13 cellular contexts compared by ENCODE assay signal in genomic region chr2:177225965-177226360, GRCh38. TPM values are rescaled to one million over a fixed set of nuclear protein-coding genes. Genes with fewer than 3 reads are reported as not detected.
A peak's percentile ranks its signal among the peaks of the same experiment; 100 is the strongest.
DNase-seq lines count a peak whose midpoint lies in the region; ATAC-seq and TF ChIP-seq lines count a peak whose summit lies in the region.
"Had no signal": no experiment of that assay in that cellular context is flagged by ENCODE, and none has a peak within 500 bp of the region (broad histone marks: within the 10 kb centered on the region; RNA-seq: fewer than 3 reads in every experiment).

No MANE protein-coding gene starts in this region.

- no peak for TF ChIP-seq RAD21 in HCT116 (IDR thresholded peaks at IDR 0.05; ENCODE audit: low read depth)

- POLR2A ChIA-PET in HCT116 (lab: Charles Lee) = interaction anchor here (1.0 to 1.6 kb wide), 2 partner anchors 15 to 20 kb away, joined by 4 read pairs; no protein-coding TSS in a partner anchor
- POLR2A ChIA-PET in activated CD4-positive, alpha-beta memory T cell treated with anti-CD3 and anti-CD28 coated beads for 36 hours (lab: Charles Lee) = interaction anchor here (1.2 to 2.2 kb wide), 4 partner anchors 11 to 37 kb away, joined by 3 to 12 read pairs (median 6); no protein-coding TSS in a partner anchor

- peaks cover 22 to 25% of the 10 kb centered on the region in 2 experiments for H3K36me3 ChIP-seq in HCT116 (ENCODE audit: control insufficient read depth in 1 of 2, insufficient read depth in 2 of 2, low read length in 2 of 2)

- RAD21 ChIA-PET in HCT116 (lab: Charles Lee; ENCODE audit: low non-redundant PET in 1 of 2, low total read pairs in 2 of 2, uncharacterized antibody in 2 of 2, unreplicated experiment in 2 of 2) = no interaction called here

- DNase-seq in activated CD4-positive, alpha-beta T cell treated with anti-CD3 and anti-CD28 coated beads, Interleukin-2, amount 10 ng/mL, durations not matched to agents 24 days and 14 days = no peak
- no peak for DNase-seq in activated CD4-positive, alpha-beta T cell treated with anti-CD3 and anti-CD28 coated beads for 48 hours
- no peak for DNase-seq in HCT116 (ENCODE audit: low read depth, low spot score)
- DNase-seq in activated CD4-positive, alpha-beta memory T cell treated with anti-CD3 and anti-CD28 coated beads for 36 hours = no peak
- no peak for DNase-seq in natural killer cell
- no peak for DNase-seq in left colon
- DNase-seq: NCI-H1092 treated with DMSO at 0.1 percent for 48 hours, NCI-H345, pancreas, spleen had no signal

- H3K4me2 ChIP-seq in HCT116 (ENCODE audit: low read length) = no peak overlapping the region

- H4K20me1 ChIP-seq in HCT116 (ENCODE audit: insufficient read depth) = peaks cover 22% of the 10 kb centered on the region; the same call in 1 of the 2 replicates

- intact Hi-C loops in activated CD4-positive, alpha-beta T cell treated with anti-CD3 and anti-CD28 coated beads, Interleukin-2, amount 10 ng/mL, durations not matched to agents 24 days and 14 days (cut with micrococcal nuclease) = loop anchor here (5.0 kb wide), 1 partner anchor 36 kb away; the partner anchor contains the start of gene NFE2L2
- intact Hi-C loops in HCT116 (cut with micrococcal nuclease) (no loop called here), natural killer cell (cut with micrococcal nuclease) (no loop called here), left colon (cut with DNase I, micrococcal nuclease) (no loop called here)
- intact Hi-C loops in activated CD4-positive, alpha-beta memory T cell treated with anti-CD3 and anti-CD28 coated beads for 36 hours (cut with micrococcal nuclease) = loop anchor here (2.0 to 5.0 kb wide), 2 partner anchors 17 to 66 kb away; no protein-coding TSS in a partner anchor

- H2AFZ ChIP-seq in HCT116 (ENCODE audit: low read depth, low read length, poor library complexity, severe bottlenecking) = no peak overlapping the region

- no peaks in the 10 kb centered on the region for H3K4me1 ChIP-seq in HCT116 (ENCODE audit: control insufficient read depth in 1 of 2, insufficient read depth in 2 of 2, low read length in 2 of 2)

- CTCF ChIA-PET in HCT116 (lab: Charles Lee) = interaction anchor here (1.6 to 3.6 kb wide), 2 partner anchors 29 to 61 kb away, joined by 4 to 15 read pairs; no protein-coding TSS in a partner anchor
- CTCF ChIA-PET in activated CD4-positive, alpha-beta memory T cell treated with anti-CD3 and anti-CD28 coated beads for 36 hours (lab: Charles Lee) = interaction anchor here (2.0 to 5.1 kb wide), 2 partner anchors 37 to 64 kb away, joined by 6 to 16 read pairs; no protein-coding TSS in a partner anchor

- no peak overlapping the region for H3K9ac ChIP-seq in HCT116 (ENCODE audit: low read length)

- no peak overlapping the region for H3K27ac ChIP-seq in HCT116 (ENCODE audit: low read depth, low read length)

- H3K9me3 ChIP-seq in HCT116 (ENCODE audit: control insufficient read depth in 1 of 2, insufficient read depth in 1 of 2, low read depth in 1 of 2, low read length in 2 of 2) = no peaks in the 10 kb centered on the region
- H3K9me3 ChIP-seq: pancreas, spleen had no signal

- TF ChIP-seq CTCF in HCT116 (IDR thresholded peaks at IDR 0.05 in 2 of 3, conservative IDR thresholded peaks at IDR 0.05 in 1 of 3; ENCODE audit: borderline replicate concordance in 1 of 3, insufficient read depth in 1 of 3, low read depth in 2 of 3, low read length in 2 of 3) = no peak
- TF ChIP-seq CTCF in natural killer cell (IDR thresholded peaks at IDR 0.05) = no peak

- ATAC-seq in HCT116 (no peak), natural killer cell (no peak), GM21737 (IDR thresholded peaks at IDR 0.05; ENCODE audit: unreplicated experiment) (no peak), left colon (no peak), GM19023 (IDR thresholded peaks at IDR 0.05; ENCODE audit: unreplicated experiment) (no peak)
- ATAC-seq: pancreas had no signal

- H3K79me2 ChIP-seq in HCT116 (ENCODE audit: insufficient read depth, low read length) = peaks cover 9% of the 10 kb centered on the region; the same call in 1 of the 2 replicates

- TF ChIP-seq POLR2A in HCT116 (IDR thresholded peaks at IDR 0.05; ENCODE audit: borderline replicate concordance, extremely low read depth, insufficient read depth, insufficient read length) = no peak

- H3K27me3 ChIP-seq in HCT116 (ENCODE audit: insufficient read depth, low read length) = no peaks in the 10 kb centered on the region
- H3K27me3 ChIP-seq: pancreas, spleen had no signal

- no peaks in the 10 kb centered on the region for H3K9me3 Mint-ChIP-seq in activated CD4-positive, alpha-beta T cell treated with anti-CD3 and anti-CD28 coated beads, Interleukin-2, amount 10 ng/mL, durations not matched to agents 24 days and 14 days
- H3K9me3 Mint-ChIP-seq in activated CD4-positive, alpha-beta memory T cell treated with anti-CD3 and anti-CD28 coated beads for 36 hours = no peaks in the 10 kb centered on the region
- no peaks in the 10 kb centered on the region for H3K9me3 Mint-ChIP-seq in natural killer cell

- H3K27ac Mint-ChIP-seq in activated CD4-positive, alpha-beta T cell treated with anti-CD3 and anti-CD28 coated beads, Interleukin-2, amount 10 ng/mL, durations not matched to agents 24 days and 14 days = peak overlapping the region; percentile 67
- peak overlapping the region; percentile 59 for H3K27ac Mint-ChIP-seq in activated CD4-positive, alpha-beta memory T cell treated with anti-CD3 and anti-CD28 coated beads for 36 hours
- peak overlapping the region; percentile 29 to 100 for H3K27ac Mint-ChIP-seq in natural killer cell

- no peak overlapping the region for H3K4me3 Mint-ChIP-seq in activated CD4-positive, alpha-beta T cell treated with anti-CD3 and anti-CD28 coated beads, Interleukin-2, amount 10 ng/mL, durations not matched to agents 24 days and 14 days
- H3K4me3 Mint-ChIP-seq in activated CD4-positive, alpha-beta memory T cell treated with anti-CD3 and anti-CD28 coated beads for 36 hours = no peak overlapping the region
- H3K4me3 Mint-ChIP-seq in natural killer cell = peak overlapping the region; percentile 9

- no peaks in the 10 kb centered on the region for H3K9me2 ChIP-seq in HCT116 (ENCODE audit: insufficient read depth)

- H3K27me3 Mint-ChIP-seq in activated CD4-positive, alpha-beta T cell treated with anti-CD3 and anti-CD28 coated beads, Interleukin-2, amount 10 ng/mL, durations not matched to agents 24 days and 14 days = no peaks in the 10 kb centered on the region
- no peaks in the 10 kb centered on the region for H3K27me3 Mint-ChIP-seq in activated CD4-positive, alpha-beta memory T cell treated with anti-CD3 and anti-CD28 coated beads for 36 hours
- no peaks in the 10 kb centered on the region for H3K27me3 Mint-ChIP-seq in natural killer cell (ENCODE audit: low read depth in 2 of 2)

- H3K4me3 ChIP-seq in HCT116 (replicated peaks in 1 of 2; ENCODE audit: low read depth in 1 of 2, low read length in 2 of 2) = no peak overlapping the region
- H3K4me3 ChIP-seq: GM12878, pancreas, spleen had no signal

- H3K4me1 Mint-ChIP-seq in activated CD4-positive, alpha-beta T cell treated with anti-CD3 and anti-CD28 coated beads, Interleukin-2, amount 10 ng/mL, durations not matched to agents 24 days and 14 days = peaks cover 25% of the 10 kb centered on the region
- peaks cover 54% of the 10 kb centered on the region for H3K4me1 Mint-ChIP-seq in activated CD4-positive, alpha-beta memory T cell treated with anti-CD3 and anti-CD28 coated beads for 36 hours (ENCODE audit: low read depth)
- H3K4me1 Mint-ChIP-seq in natural killer cell = peaks cover 41 to 65% of the 10 kb centered on the region in 2 donors

- H3K36me3 Mint-ChIP-seq in activated CD4-positive, alpha-beta T cell treated with anti-CD3 and anti-CD28 coated beads, Interleukin-2, amount 10 ng/mL, durations not matched to agents 24 days and 14 days (ENCODE audit: low read depth) = peaks cover 60% of the 10 kb centered on the region
- H3K36me3 Mint-ChIP-seq in activated CD4-positive, alpha-beta memory T cell treated with anti-CD3 and anti-CD28 coated beads for 36 hours = peaks cover 45% of the 10 kb centered on the region
- H3K36me3 Mint-ChIP-seq in natural killer cell = peaks cover 13% of the 10 kb centered on the region

- BruUV-seq in HCT116 (replicated peaks; lab: Mats Ljungman, UMichigan) = no TSS peak

TF ChIP-seq in HCT116, 20 proteins besides CTCF, POLR2A, EP300 and RAD21:
- TF ChIP-seq ATF3 (IDR thresholded peaks at IDR 0.05) (no peak), ZFX (IDR thresholded peaks at IDR 0.05) (no peak), ELF1 (IDR thresholded peaks at IDR 0.05; ENCODE audit: borderline replicate concordance, low read depth) (no peak), EZH2phosphoT487 (IDR thresholded peaks at IDR 0.05; ENCODE audit: borderline replicate concordance) (no peak), JUND (IDR thresholded peaks at IDR 0.05) (no peak), YY1 (IDR thresholded peaks at IDR 0.05; ENCODE audit: extremely low read depth, insufficient replicate concordance, low read depth, low read length) (no peak), POLR2AphosphoS5 (IDR thresholded peaks at IDR 0.05; ENCODE audit: low read depth, low read length) (peak; percentile 36; the same call in 1 of the 2 replicates)

RNA-seq across cellular contexts. Expression of gene HNRNPA3, which starts 13.4 kb away (rescaled TPM):
- 333 and 336 TPM in 2 replicates for total RNA-seq in activated CD4-positive, alpha-beta T cell treated with anti-CD3 and anti-CD28 coated beads, Interleukin-2, amount 10 ng/mL, durations not matched to agents 24 days and 14 days
- total RNA-seq in HCT116 (2021; ENCODE audit: unreplicated experiment) = 328 TPM
- polyA plus RNA-seq in HCT116 (2012) = 376 and 446 TPM in 2 replicates
- 100 to 1,000 TPM; 303 to 311 TPM for total RNA-seq in activated CD4-positive, alpha-beta memory T cell treated with anti-CD3 and anti-CD28 coated beads for 36 hours
- 100 to 1,000 TPM; 223 to 298 (median 289) TPM for total RNA-seq in natural killer cell
- 100 to 1,000 TPM; 107 to 177 TPM for total RNA-seq in left colon

RNA-seq across cellular contexts. Expression of gene NFE2L2, which starts 38.6 kb away (rescaled TPM):
- total RNA-seq in activated CD4-positive, alpha-beta T cell treated with anti-CD3 and anti-CD28 coated beads, Interleukin-2, amount 10 ng/mL, durations not matched to agents 24 days and 14 days = 63.5 and 63.7 TPM in 2 replicates
- total RNA-seq in HCT116 (2021; ENCODE audit: unreplicated experiment) = 106 TPM
- 66.5 and 78.3 TPM in 2 replicates for polyA plus RNA-seq in HCT116 (2012)
- total RNA-seq in activated CD4-positive, alpha-beta memory T cell treated with anti-CD3 and anti-CD28 coated beads for 36 hours = 10 to 100 TPM; 51.3 to 52.0 TPM
- total RNA-seq in natural killer cell = 10 to 100 TPM; 76.0 to 99.8 (median 84.6) TPM
- total RNA-seq in left colon = 10 to 100 TPM; 73.1 to 94.1 TPM

Comparison
In these comparisons a context has a peak if more than half of its experiments do, and no peak if none do; other contexts are left out.
1. intact Hi-C loops: an anchor here in activated CD4-positive, alpha-beta T cell treated with anti-CD3 and anti-CD28 coated beads, Interleukin-2, amount 10 ng/mL, durations not matched to agents 24 days and 14 days (5.0 kb wide) and activated CD4-positive, alpha-beta memory T cell treated with anti-CD3 and anti-CD28 coated beads for 36 hours (2.0 to 5.0 kb wide); none called in HCT116, natural killer cell and left colon.